1 cellular context compared by ENCODE assay signal in the genomic region with DNA sequence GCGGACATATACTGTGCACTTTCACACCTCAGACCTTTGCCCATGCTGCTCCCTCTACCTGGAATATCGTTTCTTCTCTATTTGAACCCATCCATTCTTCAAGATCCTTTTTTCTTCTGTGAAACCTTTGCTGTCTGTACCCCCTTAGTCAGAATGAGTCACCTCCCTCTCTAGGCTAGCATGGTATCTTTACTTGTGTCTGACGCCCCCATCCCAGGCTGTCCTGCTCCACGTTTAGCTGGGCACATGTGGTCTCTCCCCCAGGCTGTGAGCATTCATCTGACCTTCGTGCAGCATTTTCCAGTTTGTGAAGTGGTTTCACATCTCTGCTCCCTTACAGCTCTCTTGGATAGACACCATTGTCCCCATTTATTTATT.
TF ChIP-seq lines count a peak whose summit lies in the region.

No MANE protein-coding gene starts in this region.

TF ChIP-seq in IMR-90, 13 proteins besides CTCF, POLR2A, EP300 and RAD21 (continued from another document):
- TF ChIP-seq NFE2L2 (IDR thresholded peaks at IDR 0.05; ENCODE audit: low read depth, low read length) (no peak), SMC3 (IDR thresholded peaks at IDR 0.05; ENCODE audit: low read depth, low read length) (no peak), CEBPB (IDR thresholded peaks at IDR 0.05; ENCODE audit: low read depth, low read length) (no peak), CHD1 (IDR thresholded peaks at IDR 0.05; ENCODE audit: low read depth, low read length) (no peak), BHLHE40 (IDR thresholded peaks at IDR 0.05; ENCODE audit: low read depth, low read length) (no peak), FOS (IDR thresholded peaks at IDR 0.05; ENCODE audit: low read depth, low read length) (no peak), MXI1 (IDR thresholded peaks at IDR 0.05; ENCODE audit: borderline replicate concordance, low read depth, low read length) (no peak), MAZ (IDR thresholded peaks at IDR 0.05; ENCODE audit: borderline replicate concordance, low read depth, low read length) (no peak), RFX5 (IDR thresholded peaks at IDR 0.05; ENCODE audit: low read depth, low read length) (no peak), RCOR1 (IDR thresholded peaks at IDR 0.05; ENCODE audit: insufficient replicate concordance, low read length) (no peak)
- TF ChIP-seq, protein P1, sequence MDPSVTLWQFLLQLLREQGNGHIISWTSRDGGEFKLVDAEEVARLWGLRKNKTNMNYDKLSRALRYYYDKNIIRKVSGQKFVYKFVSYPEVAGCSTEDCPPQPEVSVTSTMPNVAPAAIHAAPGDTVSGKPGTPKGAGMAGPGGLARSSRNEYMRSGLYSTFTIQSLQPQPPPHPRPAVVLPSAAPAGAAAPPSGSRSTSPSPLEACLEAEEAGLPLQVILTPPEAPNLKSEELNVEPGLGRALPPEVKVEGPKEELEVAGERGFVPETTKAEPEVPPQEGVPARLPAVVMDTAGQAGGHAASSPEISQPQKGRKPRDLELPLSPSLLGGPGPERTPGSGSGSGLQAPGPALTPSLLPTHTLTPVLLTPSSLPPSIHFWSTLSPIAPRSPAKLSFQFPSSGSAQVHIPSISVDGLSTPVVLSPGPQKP (IDR thresholded peaks at IDR 0.05; ENCODE audit: borderline replicate concordance, low read depth, low read length), result no peak
TF ChIP-seq in IMR-90: peak in this region for 0.
